ENCODE assay signal across 1 cellular context in the genomic region with DNA sequence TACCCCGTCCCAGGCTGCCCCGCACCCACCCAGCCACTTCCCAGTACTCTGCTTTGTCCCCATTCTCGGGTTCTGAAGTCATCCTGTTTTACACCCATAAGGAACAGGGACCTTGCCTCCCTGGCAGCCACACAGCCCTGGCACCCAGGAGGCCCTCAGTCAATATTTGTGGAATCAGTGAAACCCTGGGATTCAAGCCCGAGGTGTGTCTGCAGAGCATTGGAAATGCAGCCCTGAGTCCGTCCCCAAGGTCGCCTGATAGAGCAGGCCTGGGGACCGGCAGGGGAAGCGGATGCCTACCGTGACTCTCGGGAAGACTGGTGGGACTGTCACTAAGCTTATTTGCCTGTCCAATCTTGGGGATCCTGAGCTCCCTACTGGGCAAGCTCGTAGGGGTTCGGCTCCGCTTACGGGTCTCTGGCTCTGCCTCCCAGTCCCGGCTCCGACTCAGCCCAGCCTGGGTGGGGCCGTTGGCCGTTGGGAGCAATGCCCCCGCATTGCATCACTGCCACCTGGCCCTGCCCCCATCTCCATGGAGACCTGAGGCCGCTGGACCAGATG.
TF ChIP-seq lines count a peak whose summit lies in the region.

No MANE protein-coding gene starts in this region.

TF ChIP-seq in GM23338, 12 proteins besides CTCF, POLR2A, EP300 and RAD21:
- TF ChIP-seq, protein P1, sequence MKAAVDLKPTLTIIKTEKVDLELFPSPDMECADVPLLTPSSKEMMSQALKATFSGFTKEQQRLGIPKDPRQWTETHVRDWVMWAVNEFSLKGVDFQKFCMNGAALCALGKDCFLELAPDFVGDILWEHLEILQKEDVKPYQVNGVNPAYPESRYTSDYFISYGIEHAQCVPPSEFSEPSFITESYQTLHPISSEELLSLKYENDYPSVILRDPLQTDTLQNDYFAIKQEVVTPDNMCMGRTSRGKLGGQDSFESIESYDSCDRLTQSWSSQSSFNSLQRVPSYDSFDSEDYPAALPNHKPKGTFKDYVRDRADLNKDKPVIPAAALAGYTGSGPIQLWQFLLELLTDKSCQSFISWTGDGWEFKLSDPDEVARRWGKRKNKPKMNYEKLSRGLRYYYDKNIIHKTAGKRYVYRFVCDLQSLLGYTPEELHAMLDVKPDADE (IDR thresholded peaks at IDR 0.05): no peak
- TF ChIP-seq STAT1 (IDR thresholded peaks at IDR 0.05; ENCODE audit: unreplicated experiment): no peak
- TF ChIP-seq POLR2AphosphoS5 (IDR thresholded peaks at IDR 0.05; ENCODE audit: low read depth): no peak
- no peak for TF ChIP-seq CREB1 (CRISPR knock-in tag; IDR thresholded peaks at IDR 0.05; ENCODE audit: low read depth)
- no peak for TF ChIP-seq EZH2 (IDR thresholded peaks at IDR 0.05; ENCODE audit: low read depth, unreplicated experiment)
- TF ChIP-seq, protein P2, sequence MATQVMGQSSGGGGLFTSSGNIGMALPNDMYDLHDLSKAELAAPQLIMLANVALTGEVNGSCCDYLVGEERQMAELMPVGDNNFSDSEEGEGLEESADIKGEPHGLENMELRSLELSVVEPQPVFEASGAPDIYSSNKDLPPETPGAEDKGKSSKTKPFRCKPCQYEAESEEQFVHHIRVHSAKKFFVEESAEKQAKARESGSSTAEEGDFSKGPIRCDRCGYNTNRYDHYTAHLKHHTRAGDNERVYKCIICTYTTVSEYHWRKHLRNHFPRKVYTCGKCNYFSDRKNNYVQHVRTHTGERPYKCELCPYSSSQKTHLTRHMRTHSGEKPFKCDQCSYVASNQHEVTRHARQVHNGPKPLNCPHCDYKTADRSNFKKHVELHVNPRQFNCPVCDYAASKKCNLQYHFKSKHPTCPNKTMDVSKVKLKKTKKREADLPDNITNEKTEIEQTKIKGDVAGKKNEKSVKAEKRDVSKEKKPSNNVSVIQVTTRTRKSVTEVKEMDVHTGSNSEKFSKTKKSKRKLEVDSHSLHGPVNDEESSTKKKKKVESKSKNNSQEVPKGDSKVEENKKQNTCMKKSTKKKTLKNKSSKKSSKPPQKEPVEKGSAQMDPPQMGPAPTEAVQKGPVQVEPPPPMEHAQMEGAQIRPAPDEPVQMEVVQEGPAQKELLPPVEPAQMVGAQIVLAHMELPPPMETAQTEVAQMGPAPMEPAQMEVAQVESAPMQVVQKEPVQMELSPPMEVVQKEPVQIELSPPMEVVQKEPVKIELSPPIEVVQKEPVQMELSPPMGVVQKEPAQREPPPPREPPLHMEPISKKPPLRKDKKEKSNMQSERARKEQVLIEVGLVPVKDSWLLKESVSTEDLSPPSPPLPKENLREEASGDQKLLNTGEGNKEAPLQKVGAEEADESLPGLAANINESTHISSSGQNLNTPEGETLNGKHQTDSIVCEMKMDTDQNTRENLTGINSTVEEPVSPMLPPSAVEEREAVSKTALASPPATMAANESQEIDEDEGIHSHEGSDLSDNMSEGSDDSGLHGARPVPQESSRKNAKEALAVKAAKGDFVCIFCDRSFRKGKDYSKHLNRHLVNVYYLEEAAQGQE (IDR thresholded peaks at IDR 0.05; ENCODE audit: unreplicated experiment): no peak
